ENCODE assay signal across 17 cellular contexts in genomic region chr12:51777457-51777856, GRCh38.
"Had no signal": no experiment of that assay in that cellular context is flagged by ENCODE, and none has a peak within 500 bp of the region (broad histone marks: within the 10 kb centered on the region; RNA-seq: fewer than 3 reads in every experiment).

No MANE protein-coding gene starts in this region.

- DNase-seq: cerebellar nuclear complex; colonic mucosa; dermis blood vessel endothelial cell; erythroblast; foreskin keratinocyte; mammary epithelial cell; mucosa of descending colon; naive thymus-derived CD8-positive, alpha-beta T cell; ovary; stimulated activated CD4-positive, alpha-beta T cell treated with anti-CD3 and anti-CD28 coated beads, Interleukin-2, amount 100 ng/mL, for 24 hours; stimulated activated CD4-positive, alpha-beta T cell treated with anti-CD3 and anti-CD28 coated beads, Interleukin-4, amount 100 ng/mL, for 4 hours; stimulated activated naive B cell treated with anti-CD40 and anti-IgM and Interleukin-4, amounts not matched to agents 10 μg/mL and 1 μg/mL and 100 μg/mL, for 72 hours; stimulated activated naive CD8-positive, alpha-beta T cell treated with anti-CD3 and anti-CD28 coated beads, Interleukin-15, amount 100 ng/mL, for 72 hours; testis; transverse colon had no signal

- H3K27me3 ChIP-seq: colonic mucosa, foreskin keratinocyte, ovary, testis, transverse colon had no signal

- H3K27ac ChIP-seq: colonic mucosa, foreskin keratinocyte, ovary, testis, transverse colon had no signal

- H3K9me3 ChIP-seq: colonic mucosa, mucosa of descending colon, ovary, testis, transverse colon had no signal

- H3K4me3 ChIP-seq: colonic mucosa, mucosa of descending colon, ovary, testis, transverse colon had no signal

- H3K36me3 ChIP-seq: colonic mucosa, ovary, transverse colon had no signal

- H3K4me1 ChIP-seq: colonic mucosa, foreskin keratinocyte, testis, transverse colon had no signal

- ATAC-seq: foreskin keratinocyte; mucosa of descending colon; naive thymus-derived CD8-positive, alpha-beta T cell; sciatic nerve; stimulated activated naive B cell treated with anti-CD40 and anti-IgM and Interleukin-4, amounts not matched to agents 10 μg/mL and 1 μg/mL and 100 μg/mL, for 72 hours; stimulated activated naive CD8-positive, alpha-beta T cell treated with anti-CD3 and anti-CD28 coated beads, Interleukin-15, amount 100 ng/mL, for 72 hours had no signal

- FAIRE-seq: endothelial cell of umbilical vein had no signal
